Comparison of ENCODE assay signal across 18 cellular contexts in genomic region chr10:125473138-125473793, GRCh38.
A peak's percentile ranks its signal among the peaks of the same experiment; 100 is the strongest.
DNase-seq lines count a peak whose midpoint lies in the region; ATAC-seq, FAIRE-seq and TF ChIP-seq lines count a peak whose summit lies in the region.
"Had no signal": no experiment of that assay in that cellular context is flagged by ENCODE, and none has a peak within 500 bp of the region (broad histone marks: within the 10 kb centered on the region; RNA-seq: fewer than 3 reads in every experiment).

No MANE protein-coding gene starts in this region.

- CTCF ChIA-PET in activated CD4-positive, alpha-beta T cell treated with anti-CD3 and anti-CD28 coated beads for 36 hours (lab: Charles Lee) = no interaction called here
- CTCF ChIA-PET in HEK293T (lab: Yijun Ruan, JAX) (no interaction called here), endothelial cell of umbilical vein (lab: Charles Lee) (interaction anchor here (1.1 to 1.7 kb wide), 4 partner anchors 8 to 156 kb away, joined by 3 to 6 read pairs (median 4); no protein-coding TSS in a partner anchor)

- H3K4me2 ChIP-seq in endothelial cell of umbilical vein (ENCODE audit: insufficient read depth, low read length) = no peak overlapping the region

- H3K36me3 ChIP-seq in endothelial cell of umbilical vein (ENCODE audit: control insufficient read depth in 2 of 2, extremely low read depth in 1 of 2, insufficient read depth in 2 of 2, low read length in 2 of 2) = no peaks in the 10 kb centered on the region

- no peaks in the 10 kb centered on the region for H3K79me2 ChIP-seq in endothelial cell of umbilical vein (ENCODE audit: control insufficient read depth, insufficient read depth, low read length)

- no peak overlapping the region for H3K27ac Mint-ChIP-seq in activated CD4-positive, alpha-beta T cell treated with anti-CD3 and anti-CD28 coated beads for 36 hours
- H3K27ac Mint-ChIP-seq in mesothelial cell of epicardium = no peak overlapping the region

- H3K4me3 ChIP-seq in endothelial cell of umbilical vein (replicated peaks in 1 of 3; ENCODE audit: insufficient read depth in 1 of 3, low read depth in 1 of 3, low read length in 3 of 3) = no peak overlapping the region

- H3K9me3 Mint-ChIP-seq in activated CD4-positive, alpha-beta T cell treated with anti-CD3 and anti-CD28 coated beads for 36 hours (ENCODE audit: low read depth) = no peaks in the 10 kb centered on the region
- H3K9me3 Mint-ChIP-seq in mesothelial cell of epicardium = no peaks in the 10 kb centered on the region
- H3K9me3 Mint-ChIP-seq: CD4-positive, alpha-beta memory T cell had no signal

- H3K4me1 Mint-ChIP-seq in activated CD4-positive, alpha-beta T cell treated with anti-CD3 and anti-CD28 coated beads for 36 hours = peaks cover 2% of the 10 kb centered on the region
- H3K4me1 Mint-ChIP-seq in mesothelial cell of epicardium = peaks cover 23% of the 10 kb centered on the region
- H3K4me1 Mint-ChIP-seq: CD4-positive, alpha-beta memory T cell had no signal

- H3K27me3 ChIP-seq in endothelial cell of umbilical vein (ENCODE audit: control insufficient read depth in 2 of 2, insufficient read depth in 2 of 2, low read length in 2 of 2) = peaks cover 2% of the 10 kb centered on the region in 2 experiments

- BruUV-seq in endothelial cell of umbilical vein (replicated peaks; lab: Mats Ljungman, UMichigan) = no TSS peak

- H3K4me3 Mint-ChIP-seq in activated CD4-positive, alpha-beta T cell treated with anti-CD3 and anti-CD28 coated beads for 36 hours = no peak overlapping the region
- H3K4me3 Mint-ChIP-seq in mesothelial cell of epicardium = no peak overlapping the region

- H3K4me1 ChIP-seq in endothelial cell of umbilical vein (ENCODE audit: control insufficient read depth, extremely low read depth, insufficient read depth, low read length) = no peaks in the 10 kb centered on the region

- H2AFZ ChIP-seq in endothelial cell of umbilical vein (ENCODE audit: low read depth, low read length) = no peak overlapping the region

- intact Hi-C loops in activated CD4-positive, alpha-beta T cell treated with anti-CD3 and anti-CD28 coated beads for 36 hours (cut with DNase I, micrococcal nuclease) = no loop called here
- intact Hi-C loops in endothelial cell of umbilical vein (cut with micrococcal nuclease) = no loop called here

- ATAC-seq in activated CD4-positive, alpha-beta T cell treated with anti-CD3 and anti-CD28 coated beads for 36 hours = peak; percentile 42

- no peak overlapping the region for H3K9ac ChIP-seq in endothelial cell of umbilical vein (replicated peaks; ENCODE audit: extremely low read depth, insufficient read depth, low read length)

- no peak for TF ChIP-seq POLR2A in endothelial cell of umbilical vein (IDR thresholded peaks at IDR 0.05; ENCODE audit: low read depth, low read length)

- POLR2A ChIA-PET in activated CD4-positive, alpha-beta T cell treated with anti-CD3 and anti-CD28 coated beads for 36 hours (lab: Charles Lee) = no interaction called here
- POLR2A ChIA-PET in HEK293T (lab: Yijun Ruan, JAX) (no interaction called here), endothelial cell of umbilical vein (lab: Charles Lee) (no interaction called here)

- H3K36me3 Mint-ChIP-seq in activated CD4-positive, alpha-beta T cell treated with anti-CD3 and anti-CD28 coated beads for 36 hours (ENCODE audit: low read depth) = no peaks in the 10 kb centered on the region
- H3K36me3 Mint-ChIP-seq in mesothelial cell of epicardium = no peaks in the 10 kb centered on the region
- H3K36me3 Mint-ChIP-seq: CD4-positive, alpha-beta memory T cell had no signal

- H3K9me1 ChIP-seq in endothelial cell of umbilical vein (replicated peaks; ENCODE audit: control insufficient read depth, extremely low read depth, insufficient read depth, low read length) = no peaks in the 10 kb centered on the region

- FAIRE-seq in endothelial cell of umbilical vein (lab: Jason Lieb, UNC) = no peak
- FAIRE-seq: GM19239 had no signal

- H3K9me3 ChIP-seq in endothelial cell of umbilical vein (replicated peaks; ENCODE audit: control insufficient read depth, insufficient read depth, low read length) = no peaks in the 10 kb centered on the region

- H3K27me3 Mint-ChIP-seq in activated CD4-positive, alpha-beta T cell treated with anti-CD3 and anti-CD28 coated beads for 36 hours = no peaks in the 10 kb centered on the region
- peaks cover 7% of the 10 kb centered on the region for H3K27me3 Mint-ChIP-seq in mesothelial cell of epicardium (ENCODE audit: low read depth)
- H3K27me3 Mint-ChIP-seq: CD4-positive, alpha-beta memory T cell had no signal

- no peak overlapping the region for H3K27ac ChIP-seq in endothelial cell of umbilical vein (ENCODE audit: insufficient read depth, low read depth, low read length)
- H3K27ac ChIP-seq: C4-2B had no signal

- no peak for DNase-seq in activated CD4-positive, alpha-beta T cell treated with anti-CD3 and anti-CD28 coated beads for 36 hours
- DNase-seq in activated CD4-positive, alpha-beta T cell treated with anti-CD3 and anti-CD28 coated beads for 4 hours = no peak
- DNase-seq in HEK293T (ENCODE audit: extremely low spot score) = peak; percentile 31
- DNase-seq in endothelial cell of umbilical vein (ENCODE audit: low read depth, low spot score) = peak; percentile 13
- DNase-seq in iPS-NIHi11 (ENCODE audit: low spot score) = no peak
- no peak for DNase-seq in stimulated activated CD4-positive, alpha-beta T cell treated with anti-CD3 and anti-CD28 coated beads, Interleukin-12 subunit alpha, Interleukin-12 subunit beta, amount 100 ng/mL, for 4 hours
- no peak for DNase-seq in mesothelial cell of epicardium (ENCODE audit: low spot score in 2 of 2, unreplicated experiment in 2 of 2)
- DNase-seq: 8988T, AML-193, COR-L47, DND-41, GF-D8, HCEC 1CT, IMR-90, KBM-7 had no signal

- TF ChIP-seq CTCF in endothelial cell of umbilical vein (IDR thresholded peaks at IDR 0.05; ENCODE audit: extremely low read depth in 1 of 2, insufficient read depth in 1 of 2, low read depth in 1 of 2, low read length in 2 of 2) (no peak), mesothelial cell of epicardium (IDR thresholded peaks at IDR 0.05; ENCODE audit: unreplicated experiment) (no peak)

- no peaks in the 10 kb centered on the region for H4K20me1 ChIP-seq in endothelial cell of umbilical vein (replicated peaks; ENCODE audit: control insufficient read depth, extremely low read depth, insufficient read depth, low read length)

- dilution Hi-C loops in endothelial cell of umbilical vein (cut with MboI; ENCODE audit: extremely low pct_ligation_motif_present, low sequenced_read_pairs) = no loop called here

TF ChIP-seq in HEK293T, 16 proteins besides CTCF, POLR2A, EP300 and RAD21:
- TF ChIP-seq L3MBTL2 (conservative IDR thresholded peaks at IDR 0.05) (no peak), FOXM1 (IDR thresholded peaks at IDR 0.05; ENCODE audit: borderline replicate concordance) (no peak), ARNT (IDR thresholded peaks at IDR 0.05) (no peak), PKNOX1 (IDR thresholded peaks at IDR 0.05) (peak; percentile 37; the same call in 1 of the 2 replicates)

TF ChIP-seq in endothelial cell of umbilical vein, 7 proteins besides CTCF, POLR2A, EP300 and RAD21:
- TF ChIP-seq EZH2 (IDR thresholded peaks at IDR 0.05; ENCODE audit: borderline replicate concordance, low read depth, low read length, severe bottlenecking) (no peak), MYC (IDR thresholded peaks at IDR 0.05; ENCODE audit: low read depth, low read length) (no peak), MAX (IDR thresholded peaks at IDR 0.05; ENCODE audit: insufficient read depth, insufficient read length) (no peak), FOS (IDR thresholded peaks at IDR 0.05; ENCODE audit: borderline replicate concordance, insufficient read depth, low read length) (no peak), POLR2AphosphoS5 (IDR thresholded peaks at IDR 0.05; ENCODE audit: insufficient read depth, low read depth, low read length) (no peak), JUN (IDR thresholded peaks at IDR 0.05; ENCODE audit: borderline replicate concordance, insufficient read depth, insufficient read length, low read depth) (no peak), GATA2 (IDR thresholded peaks at IDR 0.05; ENCODE audit: insufficient read depth, insufficient read length, low read depth, low read length) (peak; percentile 52)

Comparison
In these comparisons a context has a peak if more than half of its experiments do, and no peak if none do; other contexts are left out.
1. DNase-seq: peak in HEK293T (single experiment) and endothelial cell of umbilical vein (single experiment); none in activated CD4-positive, alpha-beta T cell treated with anti-CD3 and anti-CD28 coated beads for 36 hours (single experiment), activated CD4-positive, alpha-beta T cell treated with anti-CD3 and anti-CD28 coated beads for 4 hours (0 of 2), iPS-NIHi11 (single experiment), stimulated activated CD4-positive, alpha-beta T cell treated with anti-CD3 and anti-CD28 coated beads, Interleukin-12 subunit alpha, Interleukin-12 subunit beta, amount 100 ng/mL, for 4 hours (single experiment) and mesothelial cell of epicardium (0 of 2).